25 cellular contexts compared by ENCODE assay signal in the genomic region with DNA sequence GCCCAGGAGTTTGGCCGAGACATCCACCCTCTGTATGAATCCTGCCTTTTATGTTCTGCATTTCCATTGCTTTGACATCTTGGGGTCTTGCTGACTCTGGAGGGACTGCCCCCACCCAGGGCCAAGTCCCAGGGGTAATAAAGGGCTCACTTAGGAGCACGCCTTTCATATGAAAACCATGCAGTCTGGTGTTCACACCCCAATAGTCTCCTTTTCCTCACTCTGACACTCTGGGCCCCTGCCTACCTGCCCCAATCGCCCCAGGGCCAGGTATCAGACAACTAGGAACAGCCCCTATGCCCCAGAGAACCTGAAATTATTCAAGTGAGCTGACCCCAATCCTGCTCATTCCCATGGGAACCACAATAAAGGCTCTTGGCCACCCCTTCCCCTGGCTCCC.
"Had no signal": no experiment of that assay in that cellular context is flagged by ENCODE, and none has a peak within 500 bp of the region (broad histone marks: within the 10 kb centered on the region; RNA-seq: fewer than 3 reads in every experiment).

No MANE protein-coding gene starts in this region.

- H3K4me3 Mint-ChIP-seq: stimulated activated effector memory CD8-positive, alpha-beta T cell treated with anti-CD3 and anti-CD28 coated beads, Interleukin-12 subunit alpha, Interleukin-12 subunit beta, amount 100 ng/mL, for 72 hours; stimulated activated memory B cell treated with anti-CD40 and anti-IgM and Interleukin-4, amounts not matched to agents 10 μg/mL and 1 μg/mL and 100 μg/mL, for 72 hours; stimulated activated naive CD8-positive, alpha-beta T cell treated with anti-CD3 and anti-CD28 coated beads, Interleukin-15, amount 100 ng/mL, for 72 hours; stimulated activated naive CD8-positive, alpha-beta T cell treated with anti-CD3 and anti-CD28 coated beads, Interleukin-15, Interleukin-2, amounts not matched to agents 100 ng/mL and 50 ng/mL, for 24 hours; type B pancreatic cell had no signal

- H3K4me3 ChIP-seq: stomach, suprapubic skin, testis, thoracic aorta, thyroid gland, tibial artery, tibial nerve, transverse colon, upper lobe of left lung, upper lobe of right lung, uterus, vagina had no signal

- H3K27ac Mint-ChIP-seq: stimulated activated effector memory CD8-positive, alpha-beta T cell treated with anti-CD3 and anti-CD28 coated beads, Interleukin-12 subunit alpha, Interleukin-12 subunit beta, amount 100 ng/mL, for 72 hours; stimulated activated memory B cell treated with anti-CD40 and anti-IgM and Interleukin-4, amounts not matched to agents 10 μg/mL and 1 μg/mL and 100 μg/mL, for 72 hours; stimulated activated naive CD8-positive, alpha-beta T cell treated with anti-CD3 and anti-CD28 coated beads, Interleukin-15, amount 100 ng/mL, for 72 hours; stimulated activated naive CD8-positive, alpha-beta T cell treated with anti-CD3 and anti-CD28 coated beads, Interleukin-15, Interleukin-2, amounts not matched to agents 100 ng/mL and 50 ng/mL, for 24 hours; type B pancreatic cell had no signal

- DNase-seq: stimulated activated CD4-positive, alpha-beta T cell treated with anti-CD3 and anti-CD28 coated beads, Interleukin-2, amount 100 ng/mL, for 48 hours; stimulated activated CD4-positive, alpha-beta T cell treated with anti-CD3 and anti-CD28 coated beads, Interleukin-4, amount 100 ng/mL, for 1 hour; stimulated activated CD4-positive, alpha-beta T cell treated with anti-CD3 and anti-CD28 coated beads, Interleukin-4, amount 100 ng/mL, for 24 hours; stimulated activated CD4-positive, alpha-beta T cell treated with anti-CD3 and anti-CD28 coated beads, Interleukin-4, amount 100 ng/mL, for 4 hours; stimulated activated CD8-positive, alpha-beta memory T cell treated with anti-CD3 and anti-CD28 coated beads, Interleukin-4, amount 100 ng/mL, for 48 hours; stimulated activated naive CD4-positive, alpha-beta T cell; stimulated activated naive CD4-positive, alpha-beta T cell treated with Interleukin-2 at 50 U/mL for 16 hours; stimulated activated naive CD8-positive, alpha-beta T cell treated with anti-CD3 and anti-CD28 coated beads, Interleukin-15, amount 100 ng/mL, for 72 hours; stimulated activated naive CD8-positive, alpha-beta T cell treated with anti-CD3 and anti-CD28 coated beads, Interleukin-15, Interleukin-2, amounts not matched to agents 100 U/mL and 50 U/mL, for 24 hours; stomach; testis; thyroid gland; tibial artery; transverse colon; upper lobe of left lung; upper lobe of right lung; uterus had no signal

- H3K4me1 Mint-ChIP-seq: stimulated activated effector memory CD8-positive, alpha-beta T cell treated with anti-CD3 and anti-CD28 coated beads, Interleukin-12 subunit alpha, Interleukin-12 subunit beta, amount 100 ng/mL, for 72 hours; stimulated activated memory B cell treated with anti-CD40 and anti-IgM and Interleukin-4, amounts not matched to agents 10 μg/mL and 1 μg/mL and 100 μg/mL, for 72 hours; stimulated activated naive CD8-positive, alpha-beta T cell treated with anti-CD3 and anti-CD28 coated beads, Interleukin-15, amount 100 ng/mL, for 72 hours had no signal

- H3K9me3 Mint-ChIP-seq: stimulated activated effector memory CD8-positive, alpha-beta T cell treated with anti-CD3 and anti-CD28 coated beads, Interleukin-12 subunit alpha, Interleukin-12 subunit beta, amount 100 ng/mL, for 72 hours; stimulated activated memory B cell treated with anti-CD40 and anti-IgM and Interleukin-4, amounts not matched to agents 10 μg/mL and 1 μg/mL and 100 μg/mL, for 72 hours; stimulated activated naive CD8-positive, alpha-beta T cell treated with anti-CD3 and anti-CD28 coated beads, Interleukin-15, amount 100 ng/mL, for 72 hours; stimulated activated naive CD8-positive, alpha-beta T cell treated with anti-CD3 and anti-CD28 coated beads, Interleukin-15, Interleukin-2, amounts not matched to agents 100 ng/mL and 50 ng/mL, for 24 hours; type B pancreatic cell had no signal

- H3K27me3 ChIP-seq: testis, thyroid gland, upper lobe of left lung, upper lobe of right lung, uterus, vagina had no signal

- ATAC-seq: stimulated activated effector memory CD8-positive, alpha-beta T cell treated with anti-CD3 and anti-CD28 coated beads, Interleukin-12 subunit alpha, Interleukin-12 subunit beta, amount 100 ng/mL, for 72 hours; stimulated activated memory B cell treated with anti-CD40 and anti-IgM and Interleukin-4, amounts not matched to agents 10 μg/mL and 1 μg/mL and 100 μg/mL, for 72 hours; stimulated activated naive CD8-positive, alpha-beta T cell treated with anti-CD3 and anti-CD28 coated beads, Interleukin-15, amount 100 ng/mL, for 72 hours; stimulated activated naive CD8-positive, alpha-beta T cell treated with anti-CD3 and anti-CD28 coated beads, Interleukin-15, Interleukin-2, amounts not matched to agents 100 U/mL and 50 U/mL, for 24 hours; upper lobe of right lung had no signal

- H3K36me3 Mint-ChIP-seq: stimulated activated effector memory CD8-positive, alpha-beta T cell treated with anti-CD3 and anti-CD28 coated beads, Interleukin-12 subunit alpha, Interleukin-12 subunit beta, amount 100 ng/mL, for 72 hours; stimulated activated memory B cell treated with anti-CD40 and anti-IgM and Interleukin-4, amounts not matched to agents 10 μg/mL and 1 μg/mL and 100 μg/mL, for 72 hours; type B pancreatic cell had no signal

- H3K36me3 ChIP-seq: stomach, suprapubic skin, thoracic aorta, thyroid gland, tibial artery, tibial nerve, transverse colon, upper lobe of left lung, upper lobe of right lung, uterus, vagina had no signal
